Comparison of ENCODE assay signal across 1 cellular context in the genomic region with DNA sequence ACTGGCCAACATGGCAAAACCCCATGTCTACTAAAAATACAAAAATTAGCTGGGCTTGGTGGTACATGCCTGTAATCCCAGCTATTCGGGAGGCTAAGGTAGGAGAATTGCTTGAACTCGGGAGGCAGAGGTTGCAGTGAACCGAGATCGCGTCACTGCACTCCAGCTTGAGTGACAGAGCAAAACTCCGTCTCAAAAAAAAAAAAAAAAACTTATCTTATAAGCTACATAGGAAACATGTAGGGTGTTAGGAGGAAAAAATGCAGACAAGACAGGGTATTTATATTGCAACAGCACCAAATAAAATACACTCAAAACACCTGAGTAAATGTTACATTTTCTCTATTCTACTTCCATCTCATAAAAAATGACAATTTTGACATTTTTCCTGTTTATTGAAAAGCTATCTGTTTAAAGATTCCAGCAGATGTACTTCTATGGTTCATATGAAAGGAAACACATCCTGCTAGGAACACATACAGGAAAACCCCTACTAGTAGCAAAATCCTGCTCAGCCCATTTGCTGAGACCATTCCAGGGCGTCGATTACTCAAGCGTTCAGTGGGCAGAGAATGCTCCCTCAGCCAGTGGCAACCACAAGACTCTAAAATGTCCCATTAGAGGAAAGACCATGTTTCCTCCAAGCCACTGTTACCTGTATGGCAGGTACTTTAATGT.
TF ChIP-seq lines count a peak whose summit lies in the region.

No MANE protein-coding gene starts in this region.

TF ChIP-seq in HepG2, 621 proteins besides CTCF, POLR2A, EP300 and RAD21:
- TF ChIP-seq EEA1 (CRISPR knock-in tag; IDR thresholded peaks at IDR 0.05; ENCODE audit: borderline replicate concordance) (no peak), ZBTB1 (CRISPR knock-in tag; IDR thresholded peaks at IDR 0.05; ENCODE audit: borderline replicate concordance) (no peak), NPAS2 (CRISPR knock-in tag; IDR thresholded peaks at IDR 0.05; ENCODE audit: borderline replicate concordance) (no peak), THAP11 (CRISPR knock-in tag; IDR thresholded peaks at IDR 0.05) (no peak), U2AF1 (optimal IDR thresholded peaks at IDR 0.05; ENCODE audit: low read depth, low read length) (no peak), ARNT (IDR thresholded peaks at IDR 0.05) (no peak), ZMYM2 (CRISPR knock-in tag; IDR thresholded peaks at IDR 0.05) (no peak), TBX2 (CRISPR knock-in tag; IDR thresholded peaks at IDR 0.05; ENCODE audit: borderline replicate concordance) (no peak), PHF21A (CRISPR knock-in tag; IDR thresholded peaks at IDR 0.05) (no peak)
- TF ChIP-seq, protein P1, sequence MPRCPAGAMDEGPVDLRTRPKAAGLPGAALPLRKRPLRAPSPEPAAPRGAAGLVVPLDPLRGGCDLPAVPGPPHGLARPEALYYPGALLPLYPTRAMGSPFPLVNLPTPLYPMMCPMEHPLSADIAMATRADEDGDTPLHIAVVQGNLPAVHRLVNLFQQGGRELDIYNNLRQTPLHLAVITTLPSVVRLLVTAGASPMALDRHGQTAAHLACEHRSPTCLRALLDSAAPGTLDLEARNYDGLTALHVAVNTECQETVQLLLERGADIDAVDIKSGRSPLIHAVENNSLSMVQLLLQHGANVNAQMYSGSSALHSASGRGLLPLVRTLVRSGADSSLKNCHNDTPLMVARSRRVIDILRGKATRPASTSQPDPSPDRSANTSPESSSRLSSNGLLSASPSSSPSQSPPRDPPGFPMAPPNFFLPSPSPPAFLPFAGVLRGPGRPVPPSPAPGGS (CRISPR knock-in tag; IDR thresholded peaks at IDR 0.05): no peak
